In the genomic region with DNA sequence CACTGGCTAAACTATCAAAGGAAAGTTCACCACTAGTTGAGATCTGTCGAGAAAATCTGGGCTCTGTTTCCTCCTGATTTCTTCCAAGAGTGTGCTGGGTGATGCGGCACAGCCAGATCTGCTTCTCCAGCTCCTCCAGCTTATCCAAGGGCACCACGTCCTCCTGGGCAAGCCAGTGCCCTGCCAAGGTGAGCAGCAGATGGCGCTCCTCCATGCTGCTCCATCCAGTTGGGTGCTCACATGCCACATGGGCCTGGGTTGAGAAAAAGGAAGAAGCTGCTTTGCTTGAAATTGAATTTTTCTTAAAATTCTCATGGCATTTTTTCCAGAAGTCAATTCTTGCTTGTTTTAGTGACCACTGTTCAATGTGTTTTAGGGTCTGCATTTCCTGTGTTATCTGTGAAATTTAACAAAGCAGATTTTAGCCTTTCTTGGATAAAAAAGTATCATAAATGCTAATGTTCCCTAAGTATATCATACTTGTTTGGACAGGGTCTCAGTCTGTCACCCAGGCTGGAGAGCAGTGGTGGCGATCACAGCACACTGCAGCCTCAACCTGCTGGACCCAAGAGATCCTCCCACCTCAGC, we compare ENCODE assay signal across 8 cellular contexts. TPM values are rescaled to one million over a fixed set of nuclear protein-coding genes. Genes with fewer than 3 reads are reported as not detected.
DNase-seq lines count a peak whose midpoint lies in the region; ATAC-seq, FAIRE-seq and TF ChIP-seq lines count a peak whose summit lies in the region.

No MANE protein-coding gene starts in this region.

- H3K9me3 ChIP-seq in AG04450 (ENCODE audit: control insufficient read depth, insufficient read depth, low read length), result no peaks in the 10 kb centered on the region
- no peaks in the 10 kb centered on the region for H3K9me3 ChIP-seq in left lung

- H3K36me3 Mint-ChIP-seq in stimulated activated naive B cell treated with anti-CD40 and anti-IgM and Interleukin-4, amounts not matched to agents 10 μg/mL and 1 μg/mL and 100 μg/mL, for 72 hours, result peaks cover 32 to 54% of the 10 kb centered on the region in 2 donors

- no peaks in the 10 kb centered on the region for H3K9me3 Mint-ChIP-seq in stimulated activated naive B cell treated with anti-CD40 and anti-IgM and Interleukin-4, amounts not matched to agents 10 μg/mL and 1 μg/mL and 100 μg/mL, for 72 hours

- no peak for TF ChIP-seq POLR2A in GM12891 (IDR thresholded peaks at IDR 0.05; ENCODE audit: low read depth, low read length)

- no peaks in the 10 kb centered on the region for H3K27me3 Mint-ChIP-seq in stimulated activated naive B cell treated with anti-CD40 and anti-IgM and Interleukin-4, amounts not matched to agents 10 μg/mL and 1 μg/mL and 100 μg/mL, for 72 hours

- intact Hi-C loops in left lung (cut with DNase I), result no loop called here

- H3K27ac ChIP-seq in AG04450 (ENCODE audit: low read depth, low read length) (no peak overlapping the region), left lung (no peak overlapping the region)

- H3K27me3 ChIP-seq in AG04450 (ENCODE audit: control insufficient read depth, insufficient read depth, low read length) (no peaks in the 10 kb centered on the region), left lung (no peaks in the 10 kb centered on the region)

- H3K27ac Mint-ChIP-seq in stimulated activated naive B cell treated with anti-CD40 and anti-IgM and Interleukin-4, amounts not matched to agents 10 μg/mL and 1 μg/mL and 100 μg/mL, for 72 hours, result peak overlapping the region; percentile 42

- no peak for DNase-seq in AG04450 (ENCODE audit: low read depth, low spot score)
- DNase-seq in GM12891 (ENCODE audit: insufficient read length, low spot score), result no peak
- DNase-seq in amniotic epithelial cell (ENCODE audit: low read depth), result peak; percentile 37
- DNase-seq in left lung, result peak in 1 of 2 donors; percentile 40
- DNase-seq in stimulated activated naive B cell treated with anti-CD40 and anti-IgM and Interleukin-4, amounts not matched to agents 10 μg/mL and 1 μg/mL and 100 μg/mL, for 72 hours, result peak; percentile 23
- no peak for DNase-seq in NCI-H2029 treated with DMSO at 0.1 percent for 48 hours (lab: John Stamatoyannopoulos, UW)

- POLR2A ChIA-PET in AG04450 (lab: Yijun Ruan, JAX), result no interaction called here

- peak; percentile 55 for FAIRE-seq in GM12891 (lab: Jason Lieb, UNC)

- H3K4me3 Mint-ChIP-seq in stimulated activated naive B cell treated with anti-CD40 and anti-IgM and Interleukin-4, amounts not matched to agents 10 μg/mL and 1 μg/mL and 100 μg/mL, for 72 hours, result no peak overlapping the region

- H3K4me1 ChIP-seq in left lung, result no peaks in the 10 kb centered on the region

- CTCF ChIA-PET in AG04450 (lab: Charles Lee), result interaction anchor here (1.1 to 3.7 kb wide), 3 partner anchors 9 to 153 kb away, joined by 5 to 43 read pairs (median 5); partner anchors contain the start of gene TRIM69

- peaks cover 3 to 97% of the 10 kb centered on the region in 2 donors for H3K36me3 ChIP-seq in left lung

- TF ChIP-seq CTCF in AG04450 (IDR thresholded peaks at IDR 0.05; ENCODE audit: low read depth, low read length), result peak; percentile 29
- TF ChIP-seq CTCF in left lung (IDR thresholded peaks at IDR 0.05), result peak; percentile 18 to 39

- H3K4me1 Mint-ChIP-seq in stimulated activated naive B cell treated with anti-CD40 and anti-IgM and Interleukin-4, amounts not matched to agents 10 μg/mL and 1 μg/mL and 100 μg/mL, for 72 hours, result peaks cover 3 to 8% of the 10 kb centered on the region in 2 donors

- H3K4me3 ChIP-seq in AG04450 (ENCODE audit: low read depth, low read length), result no peak overlapping the region
- H3K4me3 ChIP-seq in left lung, result no peak overlapping the region

- ATAC-seq in SK-N-SH treated with all-trans-retinoic acid at 6 μM for 48 hours (peak; percentile 94), left lung (peak; percentile 89), GM21576 (IDR thresholded peaks at IDR 0.05; ENCODE audit: unreplicated experiment) (no peak)
- peak; percentile 69 to 92 for ATAC-seq in stimulated activated naive B cell treated with anti-CD40 and anti-IgM and Interleukin-4, amounts not matched to agents 10 μg/mL and 1 μg/mL and 100 μg/mL, for 72 hours (replicated peaks)

TF ChIP-seq in GM12891, 5 proteins besides CTCF, POLR2A, EP300 and RAD21:
- TF ChIP-seq POLR2AphosphoS5 (IDR thresholded peaks at IDR 0.05; ENCODE audit: low read depth, low read length) (no peak), TAF1 (IDR thresholded peaks at IDR 0.05; ENCODE audit: low read depth, low read length) (no peak), PAX5 (IDR thresholded peaks at IDR 0.05; ENCODE audit: insufficient read depth, low read length, severe bottlenecking) (no peak), POU2F2 (IDR thresholded peaks at IDR 0.05; ENCODE audit: low read depth, low read length) (no peak), SPI1 (IDR thresholded peaks at IDR 0.05; ENCODE audit: low read depth, low read length) (no peak)
TF ChIP-seq in GM12891: peak in this region for 0.

TF ChIP-seq in SK-N-SH treated with all-trans-retinoic acid at 6 μM for 48 hours, 23 proteins besides CTCF, POLR2A, EP300 and RAD21:
- TF ChIP-seq PATZ1 (CRISPR knock-in tag; IDR thresholded peaks at IDR 0.05; ENCODE audit: borderline replicate concordance) (no peak), ISL1 (CRISPR knock-in tag; IDR thresholded peaks at IDR 0.05) (no peak), TOX (CRISPR knock-in tag; IDR thresholded peaks at IDR 0.05; ENCODE audit: borderline replicate concordance) (no peak), ESRRG (CRISPR knock-in tag; IDR thresholded peaks at IDR 0.05) (no peak), TCF4 (CRISPR knock-in tag; IDR thresholded peaks at IDR 0.05; ENCODE audit: borderline replicate concordance) (no peak), SNAI2 (CRISPR knock-in tag; IDR thresholded peaks at IDR 0.05) (no peak), ZFP3 (CRISPR knock-in tag; IDR thresholded peaks at IDR 0.05) (no peak), ZNF565 (CRISPR knock-in tag; conservative IDR thresholded peaks at IDR 0.05; ENCODE audit: low read depth) (no peak), ZFP30 (CRISPR knock-in tag; IDR thresholded peaks at IDR 0.05) (no peak)

RNA-seq across cellular contexts. Expression of gene EIF3J, which starts 47.3 kb away (rescaled TPM):
- 70.9 and 97.5 TPM in 2 replicates for polyA plus RNA-seq in AG04450 (2011; rRNA removed)
- 21.4 and 57.4 TPM in 2 replicates for polyA minus RNA-seq in AG04450 (2011; rRNA and poly(A)+ RNA removed)
- 51.3 TPM for polyA plus RNA-seq in GM12891 (2012; ENCODE audit: low read depth, missing spikeins)
- 10 to 100 TPM; 58.9 to 77.1 TPM for total RNA-seq in left lung

Comparison
In these comparisons a context has a peak if more than half of its experiments do, and no peak if none do; other contexts are left out.
1. DNase-seq: peak in amniotic epithelial cell (single experiment) and stimulated activated naive B cell treated with anti-CD40 and anti-IgM and Interleukin-4, amounts not matched to agents 10 μg/mL and 1 μg/mL and 100 μg/mL, for 72 hours (single experiment); none in AG04450 (single experiment), GM12891 (single experiment) and NCI-H2029 treated with DMSO at 0.1 percent for 48 hours (single experiment).